31 cellular contexts compared by ENCODE assay signal in genomic region chr11:83697518-83697917, GRCh38.
"Had no signal": no experiment of that assay in that cellular context is flagged by ENCODE, and none has a peak within 500 bp of the region (broad histone marks: within the 10 kb centered on the region; RNA-seq: fewer than 3 reads in every experiment).

No MANE protein-coding gene starts in this region.

- H3K36me3 Mint-ChIP-seq: naive thymus-derived CD8-positive, alpha-beta T cell; neural progenitor cell; stimulated activated memory B cell treated with anti-CD40 and anti-IgM and Interleukin-4, amounts not matched to agents 10 μg/mL and 1 μg/mL and 100 μg/mL, for 72 hours; type B pancreatic cell had no signal

- H3K27ac ChIP-seq: neural progenitor cell, ovary, parathyroid adenoma, psoas muscle, skin epidermis, spleen, suprapubic skin, testis, tibial artery, transverse colon, upper lobe of right lung, uterus had no signal

- H3K27me3 Mint-ChIP-seq: type B pancreatic cell had no signal

- H3K4me1 ChIP-seq: psoas muscle, spleen, testis, transverse colon, upper lobe of right lung, uterus had no signal

- H3K79me2 ChIP-seq: parathyroid adenoma had no signal

- H3K9me3 Mint-ChIP-seq: nephron; neural progenitor cell; stimulated activated memory B cell treated with anti-CD40 and anti-IgM and Interleukin-4, amounts not matched to agents 10 μg/mL and 1 μg/mL and 100 μg/mL, for 72 hours had no signal

- H3K9ac ChIP-seq: neural progenitor cell, parathyroid adenoma had no signal

- H3K27me3 ChIP-seq: neural progenitor cell, ovary, spleen, suprapubic skin, testis, tibial artery, transverse colon, upper lobe of right lung, uterus had no signal

- H3K36me3 ChIP-seq: neural progenitor cell, ovary, spleen, suprapubic skin, tibial artery, transverse colon, upper lobe of right lung, uterus had no signal

- H3K4me1 Mint-ChIP-seq: naive thymus-derived CD8-positive, alpha-beta T cell; stimulated activated memory B cell treated with anti-CD40 and anti-IgM and Interleukin-4, amounts not matched to agents 10 μg/mL and 1 μg/mL and 100 μg/mL, for 72 hours; stimulated activated naive CD8-positive, alpha-beta T cell treated with anti-CD3 and anti-CD28 coated beads, Interleukin-15, amount 100 ng/mL, for 72 hours had no signal

- H3K4me3 Mint-ChIP-seq: naive thymus-derived CD8-positive, alpha-beta T cell; nephron; neural progenitor cell; stimulated activated memory B cell treated with anti-CD40 and anti-IgM and Interleukin-4, amounts not matched to agents 10 μg/mL and 1 μg/mL and 100 μg/mL, for 72 hours; stimulated activated naive CD8-positive, alpha-beta T cell treated with anti-CD3 and anti-CD28 coated beads, Interleukin-15, amount 100 ng/mL, for 72 hours; type B pancreatic cell had no signal

- ATAC-seq: naive thymus-derived CD8-positive, alpha-beta T cell; psoas muscle; right cardiac atrium; sciatic nerve; stimulated activated memory B cell treated with anti-CD40 and anti-IgM and Interleukin-4, amounts not matched to agents 10 μg/mL and 1 μg/mL and 100 μg/mL, for 72 hours; stimulated activated naive CD8-positive, alpha-beta T cell treated with anti-CD3 and anti-CD28 coated beads, Interleukin-15, amount 100 ng/mL, for 72 hours; stimulated activated naive CD8-positive, alpha-beta T cell treated with anti-CD3 and anti-CD28 coated beads, Interleukin-15, Interleukin-2, amounts not matched to agents 100 U/mL and 50 U/mL, for 24 hours; upper lobe of right lung had no signal

- H3K4me2 ChIP-seq: neural progenitor cell, smooth muscle cell had no signal

- DNase-seq: naive thymus-derived CD8-positive, alpha-beta T cell; occipital lobe; ovary; posterior cingulate gyrus; psoas muscle; right cardiac atrium; spleen; stimulated activated CD4-positive, alpha-beta T cell treated with anti-CD3 and anti-CD28 coated beads, Interleukin-12 subunit alpha, Interleukin-12 subunit beta, amount 100 ng/mL, for 4 hours; stimulated activated CD4-positive, alpha-beta T cell treated with anti-CD3 and anti-CD28 coated beads, Interleukin-1b, Interleukin-23, amount 100 ng/mL, for 48 hours; stimulated activated CD4-positive, alpha-beta T cell treated with anti-CD3 and anti-CD28 coated beads, Interleukin-4, amount 100 ng/mL, for 1 hour; stimulated activated CD4-positive, alpha-beta T cell treated with anti-CD3 and anti-CD28 coated beads, Interleukin-4, amount 100 ng/mL, for 4 hours; stimulated activated CD8-positive, alpha-beta memory T cell treated with anti-CD3 and anti-CD28 coated beads, Interleukin-4, amount 100 ng/mL, for 48 hours; stimulated activated naive CD4-positive, alpha-beta T cell; stimulated activated naive CD8-positive, alpha-beta T cell treated with anti-CD3 and anti-CD28 coated beads, Interleukin-15, amount 100 ng/mL, for 72 hours; stimulated activated naive CD8-positive, alpha-beta T cell treated with anti-CD3 and anti-CD28 coated beads, Interleukin-15, Interleukin-2, amounts not matched to agents 100 U/mL and 50 U/mL, for 24 hours; substantia nigra; testis; tibial artery; transverse colon; upper lobe of right lung; uterus had no signal

- H3K27ac Mint-ChIP-seq: naive thymus-derived CD8-positive, alpha-beta T cell; nephron; neural progenitor cell; progenitor cell of endocrine pancreas; stimulated activated memory B cell treated with anti-CD40 and anti-IgM and Interleukin-4, amounts not matched to agents 10 μg/mL and 1 μg/mL and 100 μg/mL, for 72 hours; stimulated activated naive CD8-positive, alpha-beta T cell treated with anti-CD3 and anti-CD28 coated beads, Interleukin-15, amount 100 ng/mL, for 72 hours; type B pancreatic cell had no signal

- H2AFZ ChIP-seq: neural progenitor cell, parathyroid adenoma had no signal

- H3K4me3 ChIP-seq: neural progenitor cell, ovary, psoas muscle, skin epidermis, smooth muscle cell, spleen, suprapubic skin, testis, tibial artery, transverse colon, upper lobe of right lung, uterus had no signal

- H3K9me3 ChIP-seq: ovary, psoas muscle, spleen, suprapubic skin, testis, tibial artery, transverse colon, upper lobe of right lung, uterus had no signal
